Comparison of ENCODE assay signal across 1 cellular context in the genomic region with DNA sequence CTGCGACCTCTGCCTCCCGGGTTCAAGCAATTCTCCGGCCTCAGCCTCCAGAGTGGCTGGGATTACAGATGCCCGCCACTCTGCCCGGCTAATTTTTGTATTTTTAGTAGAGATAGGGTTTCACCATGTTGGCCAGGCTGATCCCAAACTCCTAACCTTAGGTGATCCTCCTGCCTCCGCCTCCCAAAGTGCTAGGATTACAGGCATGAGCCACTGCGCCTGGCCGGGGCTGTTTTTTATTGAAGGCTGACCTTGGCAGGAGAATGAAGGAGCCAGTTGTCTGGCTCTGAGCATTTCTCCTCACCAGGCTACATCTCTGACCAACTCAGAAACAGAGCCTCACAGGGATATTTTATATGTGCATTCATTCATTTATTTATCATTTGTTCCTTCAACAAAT.
TF ChIP-seq lines count a peak whose summit lies in the region.

No MANE protein-coding gene starts in this region.

TF ChIP-seq in WTC11, 78 proteins besides CTCF, POLR2A, EP300 and RAD21 (continued from another document):
- TF ChIP-seq, protein P1, sequence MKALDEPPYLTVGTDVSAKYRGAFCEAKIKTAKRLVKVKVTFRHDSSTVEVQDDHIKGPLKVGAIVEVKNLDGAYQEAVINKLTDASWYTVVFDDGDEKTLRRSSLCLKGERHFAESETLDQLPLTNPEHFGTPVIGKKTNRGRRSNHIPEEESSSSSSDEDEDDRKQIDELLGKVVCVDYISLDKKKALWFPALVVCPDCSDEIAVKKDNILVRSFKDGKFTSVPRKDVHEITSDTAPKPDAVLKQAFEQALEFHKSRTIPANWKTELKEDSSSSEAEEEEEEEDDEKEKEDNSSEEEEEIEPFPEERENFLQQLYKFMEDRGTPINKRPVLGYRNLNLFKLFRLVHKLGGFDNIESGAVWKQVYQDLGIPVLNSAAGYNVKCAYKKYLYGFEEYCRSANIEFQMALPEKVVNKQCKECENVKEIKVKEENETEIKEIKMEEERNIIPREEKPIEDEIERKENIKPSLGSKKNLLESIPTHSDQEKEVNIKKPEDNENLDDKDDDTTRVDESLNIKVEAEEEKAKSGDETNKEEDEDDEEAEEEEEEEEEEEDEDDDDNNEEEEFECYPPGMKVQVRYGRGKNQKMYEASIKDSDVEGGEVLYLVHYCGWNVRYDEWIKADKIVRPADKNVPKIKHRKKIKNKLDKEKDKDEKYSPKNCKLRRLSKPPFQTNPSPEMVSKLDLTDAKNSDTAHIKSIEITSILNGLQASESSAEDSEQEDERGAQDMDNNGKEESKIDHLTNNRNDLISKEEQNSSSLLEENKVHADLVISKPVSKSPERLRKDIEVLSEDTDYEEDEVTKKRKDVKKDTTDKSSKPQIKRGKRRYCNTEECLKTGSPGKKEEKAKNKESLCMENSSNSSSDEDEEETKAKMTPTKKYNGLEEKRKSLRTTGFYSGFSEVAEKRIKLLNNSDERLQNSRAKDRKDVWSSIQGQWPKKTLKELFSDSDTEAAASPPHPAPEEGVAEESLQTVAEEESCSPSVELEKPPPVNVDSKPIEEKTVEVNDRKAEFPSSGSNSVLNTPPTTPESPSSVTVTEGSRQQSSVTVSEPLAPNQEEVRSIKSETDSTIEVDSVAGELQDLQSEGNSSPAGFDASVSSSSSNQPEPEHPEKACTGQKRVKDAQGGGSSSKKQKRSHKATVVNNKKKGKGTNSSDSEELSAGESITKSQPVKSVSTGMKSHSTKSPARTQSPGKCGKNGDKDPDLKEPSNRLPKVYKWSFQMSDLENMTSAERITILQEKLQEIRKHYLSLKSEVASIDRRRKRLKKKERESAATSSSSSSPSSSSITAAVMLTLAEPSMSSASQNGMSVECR (CRISPR knock-in tag; IDR thresholded peaks at IDR 0.05; ENCODE audit: borderline replicate concordance) = no peak
- TF ChIP-seq, protein P2, sequence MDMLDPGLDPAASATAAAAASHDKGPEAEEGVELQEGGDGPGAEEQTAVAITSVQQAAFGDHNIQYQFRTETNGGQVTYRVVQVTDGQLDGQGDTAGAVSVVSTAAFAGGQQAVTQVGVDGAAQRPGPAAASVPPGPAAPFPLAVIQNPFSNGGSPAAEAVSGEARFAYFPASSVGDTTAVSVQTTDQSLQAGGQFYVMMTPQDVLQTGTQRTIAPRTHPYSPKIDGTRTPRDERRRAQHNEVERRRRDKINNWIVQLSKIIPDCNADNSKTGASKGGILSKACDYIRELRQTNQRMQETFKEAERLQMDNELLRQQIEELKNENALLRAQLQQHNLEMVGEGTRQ (CRISPR knock-in tag; IDR thresholded peaks at IDR 0.05) = no peak
- TF ChIP-seq, protein P3, sequence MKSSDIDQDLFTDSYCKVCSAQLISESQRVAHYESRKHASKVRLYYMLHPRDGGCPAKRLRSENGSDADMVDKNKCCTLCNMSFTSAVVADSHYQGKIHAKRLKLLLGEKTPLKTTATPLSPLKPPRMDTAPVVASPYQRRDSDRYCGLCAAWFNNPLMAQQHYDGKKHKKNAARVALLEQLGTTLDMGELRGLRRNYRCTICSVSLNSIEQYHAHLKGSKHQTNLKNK (CRISPR knock-in tag; IDR thresholded peaks at IDR 0.05) = no peak
- no peak for TF ChIP-seq MYBL2 (CRISPR knock-in tag; IDR thresholded peaks at IDR 0.05)
TF ChIP-seq in WTC11: peak in this region for 0.
